ENCODE assay signal across 18 cellular contexts in the genomic region with DNA sequence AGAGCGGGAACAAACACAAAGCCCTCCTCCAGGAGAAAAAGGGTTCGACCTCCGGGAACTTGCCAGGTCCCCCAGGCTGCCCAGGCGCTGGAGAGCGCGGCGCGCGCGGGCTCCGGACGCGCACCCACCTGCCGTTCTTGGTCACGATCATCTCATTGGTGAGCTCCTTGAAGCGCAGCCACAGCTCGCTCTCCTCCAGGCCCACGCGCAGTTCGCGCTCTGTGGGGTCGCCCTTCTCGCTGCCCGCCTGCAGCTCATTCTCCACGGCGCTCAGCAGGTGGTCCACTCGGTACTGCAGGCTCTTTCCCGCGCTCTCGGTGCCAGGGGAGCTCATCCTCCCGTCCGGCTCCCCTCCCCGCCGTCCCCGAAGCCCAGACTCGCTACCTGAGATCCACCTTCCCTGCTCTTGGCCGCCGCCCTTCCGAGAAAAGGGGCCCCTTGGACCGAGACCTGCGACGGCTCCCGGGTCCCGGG. TPM values are rescaled to one million over a fixed set of nuclear protein-coding genes. Genes with fewer than 3 reads are reported as not detected.
DNase-seq lines count a peak whose midpoint lies in the region; ATAC-seq, FAIRE-seq and TF ChIP-seq lines count a peak whose summit lies in the region.
"Had no signal": no experiment of that assay in that cellular context is flagged by ENCODE, and none has a peak within 500 bp of the region (broad histone marks: within the 10 kb centered on the region; RNA-seq: fewer than 3 reads in every experiment).

No MANE protein-coding gene starts in this region.

- H3K27ac ChIP-seq in A673 (ENCODE audit: low read depth, low read length, poor library complexity, severe bottlenecking) (no peak overlapping the region), MM.1S (ENCODE audit: low read length) (no peak overlapping the region), vagina (no peak overlapping the region)
- H3K27ac ChIP-seq: C4-2B, RWPE1 had no signal

- peaks cover 89% of the 10 kb centered on the region for H3K27me3 ChIP-seq in A673 (replicated peaks; ENCODE audit: insufficient read depth, low read depth, low read length, poor library complexity)
- no peaks in the 10 kb centered on the region for H3K27me3 ChIP-seq in MM.1S (replicated peaks; ENCODE audit: insufficient read depth, low read length)
- peaks cover 24% of the 10 kb centered on the region for H3K27me3 ChIP-seq in vagina

- H3K9me3 ChIP-seq in A673 (ENCODE audit: low read depth, low read length, poor library complexity, severe bottlenecking) (no peaks in the 10 kb centered on the region), MM.1S (replicated peaks; ENCODE audit: insufficient read depth, low read length) (no peaks in the 10 kb centered on the region), vagina (no peaks in the 10 kb centered on the region)

- H3F3A ChIP-seq in MM.1S (ENCODE audit: insufficient read depth, low read length): no peaks in the 10 kb centered on the region

- H3K4me1 ChIP-seq in A673 (ENCODE audit: insufficient read depth, low read length, poor library complexity, severe bottlenecking) (no peaks in the 10 kb centered on the region), MM.1S (ENCODE audit: low read length) (no peaks in the 10 kb centered on the region), vagina (peaks cover 21% of the 10 kb centered on the region)

- no TSS peak for BruUV-seq in A673 (replicated peaks; lab: Mats Ljungman, UMichigan)

- no peaks in the 10 kb centered on the region for H4K20me1 ChIP-seq in MM.1S (ENCODE audit: insufficient read depth, low read length)

- H3K36me3 ChIP-seq in A673 (ENCODE audit: insufficient read depth, low read length, poor library complexity, severe bottlenecking): no peaks in the 10 kb centered on the region
- H3K36me3 ChIP-seq in MM.1S (replicated peaks; ENCODE audit: insufficient read depth, low read length): no peaks in the 10 kb centered on the region
- H3K36me3 ChIP-seq in vagina: no peaks in the 10 kb centered on the region

- TF ChIP-seq POLR2A in vagina (IDR thresholded peaks at IDR 0.05): no peak

- peaks cover 27% of the 10 kb centered on the region for H3K4me1 Mint-ChIP-seq in activated B cell treated with CpG ODN at 0.5 μM for 24 hours
- peaks cover 6% of the 10 kb centered on the region for H3K4me1 Mint-ChIP-seq in memory B cell

- CTCF ChIA-PET in A673 (lab: Charles Lee) (no interaction called here), activated B cell treated with CpG ODN at 0.5 μM for 24 hours (lab: Charles Lee) (no interaction called here)

- no peak overlapping the region for H3K4me2 ChIP-seq in MM.1S (ENCODE audit: low read depth, low read length)

- H3K27ac Mint-ChIP-seq in activated B cell treated with CpG ODN at 0.5 μM for 24 hours: no peak overlapping the region
- H3K27ac Mint-ChIP-seq in memory B cell: no peak overlapping the region
- H3K27ac Mint-ChIP-seq: activated CD4-positive, alpha-beta memory T cell treated with anti-CD3 and anti-CD28 coated beads for 36 hours had no signal

- intact Hi-C loops in A673 (cut with micrococcal nuclease; ENCODE audit: unreplicated experiment): no loop called here
- intact Hi-C loops in activated B cell treated with CpG ODN at 0.5 μM for 24 hours (cut with micrococcal nuclease): loop anchor here (5.0 to 10.0 kb wide), 2 partner anchors 35 to 88 kb away; no protein-coding TSS in a partner anchor
- intact Hi-C loops in vagina (cut with DNase I): no loop called here

- H3K9me3 Mint-ChIP-seq in activated B cell treated with CpG ODN at 0.5 μM for 24 hours (no peaks in the 10 kb centered on the region), memory B cell (no peaks in the 10 kb centered on the region)
- H3K9me3 Mint-ChIP-seq: activated CD4-positive, alpha-beta memory T cell treated with anti-CD3 and anti-CD28 coated beads for 36 hours had no signal

- no peaks in the 10 kb centered on the region for H3K9me2 ChIP-seq in MM.1S (replicated peaks; ENCODE audit: insufficient read depth, low read length)

- no peak overlapping the region for H3K9ac ChIP-seq in MM.1S (ENCODE audit: low read length)

- TF ChIP-seq CTCF in A673 (conservative IDR thresholded peaks at IDR 0.05; ENCODE audit: low read depth, low read length) (no peak), GM10266 (IDR thresholded peaks at IDR 0.05; ENCODE audit: control insufficient read depth, insufficient read depth, low read depth, missing control alignments) (no peak), activated B cell treated with CpG ODN at 0.5 μM for 24 hours (IDR thresholded peaks at IDR 0.05) (no peak), MM.1S (IDR thresholded peaks at IDR 0.05; ENCODE audit: low read length) (no peak), vagina (IDR thresholded peaks at IDR 0.05) (no peak)

- H3K79me2 ChIP-seq in MM.1S (ENCODE audit: low read length): no peaks in the 10 kb centered on the region

- no peak for FAIRE-seq in frontal cortex (lab: Jason Lieb, UNC)

- ATAC-seq in activated B cell treated with CpG ODN at 0.5 μM for 24 hours (ENCODE audit: low read depth): no peak
- ATAC-seq in memory B cell (ENCODE audit: low read depth): peak; percentile 19
- ATAC-seq in SK-N-SH treated with all-trans-retinoic acid at 6 μM for 48 hours: no peak
- ATAC-seq: right cardiac atrium had no signal

- DNase-seq in A673 (ENCODE audit: low spot score): no peak
- peak; percentile 23 for DNase-seq in GM10266 (ENCODE audit: extremely low spot score)
- DNase-seq in activated B cell treated with CpG ODN at 0.5 μM for 24 hours: no peak
- DNase-seq in memory B cell (ENCODE audit: low spot score in 2 of 2): no peak
- no peak for DNase-seq in MM.1S
- no peak for DNase-seq in vagina (ENCODE audit: extremely low spot score in 2 of 2)
- DNase-seq in frontal cortex (ENCODE audit: low spot score in 2 of 2): no peak
- DNase-seq: activated CD4-positive, alpha-beta memory T cell treated with anti-CD3 and anti-CD28 coated beads for 36 hours; activated gamma-delta T cell treated with Interleukin-2 at 50 U/mL for 16 hours; caudate nucleus; hypothalamus; MV-4-11; NCI-H2227 treated with DMSO at 0.1 percent for 48 hours; right cardiac atrium had no signal

- no peaks in the 10 kb centered on the region for H3K36me3 Mint-ChIP-seq in activated B cell treated with CpG ODN at 0.5 μM for 24 hours (ENCODE audit: low read depth)
- no peaks in the 10 kb centered on the region for H3K36me3 Mint-ChIP-seq in memory B cell

- POLR2A ChIA-PET in A673 (lab: Charles Lee; ENCODE audit: low non-redundant PET): no interaction called here
- POLR2A ChIA-PET in activated B cell treated with CpG ODN at 0.5 μM for 24 hours (lab: Charles Lee): no interaction called here

- H3K4me3 Mint-ChIP-seq in activated B cell treated with CpG ODN at 0.5 μM for 24 hours (peak overlapping the region; percentile 67), memory B cell (peak overlapping the region; percentile 64)
- H3K4me3 Mint-ChIP-seq: activated CD4-positive, alpha-beta memory T cell treated with anti-CD3 and anti-CD28 coated beads for 36 hours had no signal

- H3K27me3 Mint-ChIP-seq in activated B cell treated with CpG ODN at 0.5 μM for 24 hours (peaks cover 59% of the 10 kb centered on the region), memory B cell (peaks cover 30% of the 10 kb centered on the region)

- no peak overlapping the region for H2AFZ ChIP-seq in MM.1S (ENCODE audit: low read length)

- peak overlapping the region; percentile 35 for H3K4me3 ChIP-seq in A673 (ENCODE audit: low read depth, low read length, poor library complexity, severe bottlenecking)
- no peak overlapping the region for H3K4me3 ChIP-seq in MM.1S (ENCODE audit: low read length)
- H3K4me3 ChIP-seq in vagina: no peak overlapping the region

TF ChIP-seq in SK-N-SH treated with all-trans-retinoic acid at 6 μM for 48 hours, 23 proteins besides CTCF, POLR2A, EP300 and RAD21:
- TF ChIP-seq SNAI2 (CRISPR knock-in tag; IDR thresholded peaks at IDR 0.05): no peak
- TF ChIP-seq TCF4 (CRISPR knock-in tag; IDR thresholded peaks at IDR 0.05; ENCODE audit: borderline replicate concordance): no peak
- TF ChIP-seq ZNF565 (CRISPR knock-in tag; conservative IDR thresholded peaks at IDR 0.05; ENCODE audit: low read depth): no peak
- no peak for TF ChIP-seq ISL1 (CRISPR knock-in tag; IDR thresholded peaks at IDR 0.05)
- TF ChIP-seq ESRRG (CRISPR knock-in tag; IDR thresholded peaks at IDR 0.05): no peak
- TF ChIP-seq RARB (CRISPR knock-in tag; IDR thresholded peaks at IDR 0.05): no peak
- TF ChIP-seq ZFP30 (CRISPR knock-in tag; IDR thresholded peaks at IDR 0.05): no peak
- TF ChIP-seq TOX (CRISPR knock-in tag; IDR thresholded peaks at IDR 0.05; ENCODE audit: borderline replicate concordance): no peak
- no peak for TF ChIP-seq ZC3H10 (CRISPR knock-in tag; IDR thresholded peaks at IDR 0.05)
- TF ChIP-seq CSRNP3 (CRISPR knock-in tag; IDR thresholded peaks at IDR 0.05): no peak

RNA-seq across cellular contexts. Expression of gene TBXT, which starts 0.4 kb away (rescaled TPM):
- total RNA-seq in A673 (2021): not detected in 2 replicates
- 0.10 and 0.24 TPM in 2 replicates for total RNA-seq in activated B cell treated with CpG ODN at 0.5 μM for 24 hours
- total RNA-seq in vagina: not detected
- total RNA-seq in frontal cortex: not detected
- total RNA-seq: activated CD4-positive, alpha-beta memory T cell treated with anti-CD3 and anti-CD28 coated beads for 36 hours; right cardiac atrium; T-helper 2 cell treated with Interferon-gamma antibody and Interleukin-4, amounts not matched to agents 100 ng/mL and 5 ng/mL, for 36 hours had no signal
